Comparison of ENCODE assay signal across 8 cellular contexts in genomic region chr3:177196473-177197040, GRCh38. TPM values are rescaled to one million over a fixed set of nuclear protein-coding genes. Genes with fewer than 3 reads are reported as not detected.
DNase-seq lines count a peak whose midpoint lies in the region; ATAC-seq and TF ChIP-seq lines count a peak whose summit lies in the region.

No MANE protein-coding gene starts in this region.

- H3K4me2 ChIP-seq in OCI-LY3 (ENCODE audit: low read length) = peak overlapping the region; percentile 80

- H3K79me2 ChIP-seq in OCI-LY3 (ENCODE audit: low read length) = peaks cover 67% of the 10 kb centered on the region

- intact Hi-C loops in heart right ventricle (cut with DNase I) = loop anchor here in 9 of 10 donors (1.0 to 10.0 kb wide), 19 partner anchors 72 to 1186 kb away; no protein-coding TSS in a partner anchor

- H3K27me3 ChIP-seq in AG04450 (ENCODE audit: control insufficient read depth, insufficient read depth, low read length) (no peaks in the 10 kb centered on the region), OCI-LY3 (ENCODE audit: low read depth, low read length) (no peaks in the 10 kb centered on the region), adipocyte (replicated peaks; ENCODE audit: control insufficient read depth, insufficient read depth, low read length) (no peaks in the 10 kb centered on the region), heart right ventricle (no peaks in the 10 kb centered on the region)

- H3K9me3 ChIP-seq in AG04450 (ENCODE audit: control insufficient read depth, insufficient read depth, low read length) (no peaks in the 10 kb centered on the region; the same call in 1 of the 2 replicates), OCI-LY3 (ENCODE audit: insufficient read depth, low read length) (no peaks in the 10 kb centered on the region), adipocyte (ENCODE audit: control insufficient read depth, low read length) (no peaks in the 10 kb centered on the region), heart right ventricle (peaks cover 0 to 3% (median 0%) of the 10 kb centered on the region in 11 donors)

- H4K20me1 ChIP-seq in OCI-LY3 (ENCODE audit: insufficient read depth, low read length) = peaks cover 27% of the 10 kb centered on the region

- peaks cover 27% of the 10 kb centered on the region for H3K36me3 ChIP-seq in OCI-LY3 (replicated peaks; ENCODE audit: low read depth, low read length)
- H3K36me3 ChIP-seq in adipocyte (ENCODE audit: control insufficient read depth, insufficient read depth, low read length, severe bottlenecking) = no peaks in the 10 kb centered on the region
- H3K36me3 ChIP-seq in heart right ventricle = no peaks in the 10 kb centered on the region

- peak overlapping the region; percentile 99 for H3K9ac ChIP-seq in OCI-LY3 (ENCODE audit: low read length)
- peak overlapping the region; percentile 93 for H3K9ac ChIP-seq in adipocyte (ENCODE audit: low read length)

- WGBS in heart right ventricle, 2 donors = 0 to 1% methylated on average over 40 to 42 of the region's 42 CpGs

- H3K4me1 ChIP-seq in OCI-LY3 (ENCODE audit: low read length) (peaks cover 59% of the 10 kb centered on the region), adipocyte (ENCODE audit: control insufficient read depth, insufficient read depth, low read length) (peaks cover 20% of the 10 kb centered on the region), heart right ventricle (peaks cover 0 to 65% (median 32%) of the 10 kb centered on the region in 9 donors)

- ATAC-seq in heart right ventricle (peak in 2 of 8 donors; percentile 6 to 13), HG02870 (IDR thresholded peaks at IDR 0.05; ENCODE audit: unreplicated experiment) (no peak)

- peak overlapping the region; percentile 92 for H3K4me3 ChIP-seq in AG04450 (ENCODE audit: low read depth, low read length)
- H3K4me3 ChIP-seq in GM12865 (ENCODE audit: low read depth, low read length) = peak overlapping the region; percentile 74
- H3K4me3 ChIP-seq in OCI-LY3 (ENCODE audit: low read length) = peak overlapping the region; percentile 83
- peak overlapping the region; percentile 85 for H3K4me3 ChIP-seq in adipocyte (ENCODE audit: low read length)
- H3K4me3 ChIP-seq in heart right ventricle = peak overlapping the region; percentile 64 to 92 (median 84)

- H2AFZ ChIP-seq in OCI-LY3 (ENCODE audit: low read depth, low read length) = no peak overlapping the region

- peak overlapping the region; percentile 92 for H3K27ac ChIP-seq in AG04450 (ENCODE audit: low read depth, low read length)
- H3K27ac ChIP-seq in OCI-LY3 (ENCODE audit: low read length) = peak overlapping the region; percentile 94
- peak overlapping the region; percentile 96 to 99 (median 98) for H3K27ac ChIP-seq in heart right ventricle

- CTCF ChIA-PET in AG04450 (lab: Charles Lee) = interaction anchor here (0.7 to 1.4 kb wide), 3 partner anchors 145 to 1189 kb away, joined by 3 read pairs; no protein-coding TSS in a partner anchor

- DNase-seq in AG04450 (ENCODE audit: low read depth, low spot score) (no peak), GM12865 (ENCODE audit: low read depth) (peak; percentile 67), adipocyte (ENCODE audit: low read depth) (peak; percentile 59), heart right ventricle (peak; percentile 25 to 37), pons (ENCODE audit: low spot score) (peak; percentile 43), OCI-M2 (lab: John Stamatoyannopoulos, UW; ENCODE audit: unreplicated experiment) (no peak)

- POLR2A ChIA-PET in AG04450 (lab: Yijun Ruan, JAX) = interaction anchor here (1.0 to 1.8 kb wide), 2 partner anchors 163 to 164 kb away, joined by 7 to 32 read pairs; no protein-coding TSS in a partner anchor

- TF ChIP-seq CTCF in AG04450 (IDR thresholded peaks at IDR 0.05; ENCODE audit: low read depth, low read length) (no peak), GM12865 (IDR thresholded peaks at IDR 0.05; ENCODE audit: insufficient read depth, low read depth, low read length, missing control alignments) (no peak), OCI-LY3 (IDR thresholded peaks at IDR 0.05; ENCODE audit: low read depth, low read length) (no peak), heart right ventricle (IDR thresholded peaks at IDR 0.05) (no peak)

RNA-seq across cellular contexts. Expression of gene TBL1XR1, which starts 0.7 kb away (rescaled TPM):
- polyA plus RNA-seq in AG04450 (2011; rRNA removed) = 199 and 207 TPM in 2 replicates
- 725 and 834 TPM in 2 replicates for polyA minus RNA-seq in AG04450 (2011; rRNA and poly(A)+ RNA removed)
- 100 to 1,000 TPM in 8 of 10 donors, 10 to 100 TPM in 2; 79.6 to 184 (median 129) TPM for total RNA-seq in heart right ventricle
- polyA plus RNA-seq in heart right ventricle = 10 to 100 TPM; 25.7 to 33.6 TPM

Comparison
In these comparisons a context has a peak if more than half of its experiments do, and no peak if none do; other contexts are left out.
1. DNase-seq: peak in GM12865 (single experiment), adipocyte (single experiment), heart right ventricle (2 of 2) and pons (single experiment); none in AG04450 (single experiment) and OCI-M2 (single experiment).
2. Peak in every context shown above with its lines, with median percentiles within 50 percentile points of each other: H3K27ac ChIP-seq and H3K4me3 ChIP-seq.